ENCODE assay signal across 8 cellular contexts in the genomic region with DNA sequence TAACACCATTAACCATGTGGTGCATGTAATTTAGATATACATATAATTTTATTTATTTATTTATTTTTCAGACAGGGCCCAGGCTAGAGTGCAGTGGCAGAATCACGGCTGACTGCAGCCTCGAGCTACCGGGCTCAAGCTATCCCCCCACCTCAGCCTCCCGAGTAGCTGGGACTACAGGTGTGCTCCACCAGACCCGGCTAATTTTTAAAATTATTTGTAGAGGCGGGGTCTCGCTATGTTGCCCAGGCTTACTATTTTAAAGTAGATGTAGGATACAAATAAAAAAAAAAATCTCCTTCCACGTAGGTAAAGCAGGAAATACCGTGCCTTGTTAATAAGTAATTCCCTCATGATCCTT. TPM values are rescaled to one million over a fixed set of nuclear protein-coding genes. Genes with fewer than 3 reads are reported as not detected.
A peak's percentile ranks its signal among the peaks of the same experiment; 100 is the strongest.
DNase-seq lines count a peak whose midpoint lies in the region; ATAC-seq and TF ChIP-seq lines count a peak whose summit lies in the region.

No MANE protein-coding gene starts in this region.

- H3K27ac Mint-ChIP-seq in natural killer cell, result peak overlapping the region; percentile 99

- H3K27me3 Mint-ChIP-seq in natural killer cell (ENCODE audit: low read depth in 2 of 2), result peaks cover 0 to 5% of the 10 kb centered on the region in 2 donors

- peaks cover 11 to 15% of the 10 kb centered on the region in 2 donors for H3K4me1 Mint-ChIP-seq in natural killer cell

- no peaks in the 10 kb centered on the region for H3K9me3 Mint-ChIP-seq in natural killer cell

- H3K27ac ChIP-seq in A673 (ENCODE audit: low read depth, low read length, poor library complexity, severe bottlenecking) (peak overlapping the region; percentile 98), colonic mucosa (peak overlapping the region; percentile 97)

- intact Hi-C loops in A673 (cut with micrococcal nuclease; ENCODE audit: unreplicated experiment), result no loop called here
- intact Hi-C loops in colonic mucosa (cut with DNase I), result no loop called here
- intact Hi-C loops in natural killer cell (cut with micrococcal nuclease), result loop anchor here (1.0 to 5.0 kb wide), 2 partner anchors 141 to 265 kb away; a partner anchor contains a TSS

- H3K9me3 ChIP-seq in A673 (ENCODE audit: low read depth, low read length, poor library complexity, severe bottlenecking) (no peaks in the 10 kb centered on the region), colonic mucosa (no peaks in the 10 kb centered on the region)

- POLR2A ChIA-PET in A673 (lab: Charles Lee; ENCODE audit: low non-redundant PET), result no interaction called here

- no peaks in the 10 kb centered on the region for H3K27me3 ChIP-seq in A673 (replicated peaks; ENCODE audit: insufficient read depth, low read depth, low read length, poor library complexity)
- H3K27me3 ChIP-seq in colonic mucosa, result no peaks in the 10 kb centered on the region

- CTCF ChIA-PET in A673 (lab: Charles Lee), result interaction anchor here (0.7 to 1.0 kb wide), 2 partner anchors 9 to 517 kb away, joined by 3 to 4 read pairs; no protein-coding TSS in a partner anchor

- DNase-seq in A673 (ENCODE audit: low spot score), result no peak
- no peak for DNase-seq in LNCaP clone FGC (ENCODE audit: low read depth)
- no peak for DNase-seq in colonic mucosa
- no peak for DNase-seq in natural killer cell
- DNase-seq in NCI-H2107 treated with DMSO at 0.1 percent for 48 hours (lab: John Stamatoyannopoulos, UW; ENCODE audit: unreplicated experiment), result no peak
- no peak for DNase-seq in KBM-7
- DNase-seq in KG1 (lab: John Stamatoyannopoulos, UW), result no peak
- no peak for DNase-seq in NOMO-1 treated with DMSO at 0.1 percent for 48 hours (lab: John Stamatoyannopoulos, UW; ENCODE audit: unreplicated experiment)

- H3K4me3 Mint-ChIP-seq in natural killer cell, result peak overlapping the region; percentile 92

- TSS peak; percentile 44 for BruUV-seq in A673 (replicated peaks; lab: Mats Ljungman, UMichigan)

- H3K36me3 ChIP-seq in A673 (ENCODE audit: insufficient read depth, low read length, poor library complexity, severe bottlenecking) (no peaks in the 10 kb centered on the region), colonic mucosa (no peaks in the 10 kb centered on the region)

- peak overlapping the region in 1 of 2 donors; percentile 93 for H3K9ac ChIP-seq in colonic mucosa (ENCODE audit: low read depth in 2 of 2, low read length in 2 of 2)

- H3K4me1 ChIP-seq in A673 (ENCODE audit: insufficient read depth, low read length, poor library complexity, severe bottlenecking) (peaks cover 9% of the 10 kb centered on the region), colonic mucosa (no peaks in the 10 kb centered on the region)

- H3K36me3 Mint-ChIP-seq in natural killer cell, result no peaks in the 10 kb centered on the region

- peak overlapping the region; percentile 87 for H3K4me3 ChIP-seq in A673 (ENCODE audit: low read depth, low read length, poor library complexity, severe bottlenecking)
- H3K4me3 ChIP-seq in LNCaP clone FGC (ENCODE audit: low read depth, low read length), result peak overlapping the region; percentile 67
- peak overlapping the region; percentile 58 for H3K4me3 ChIP-seq in colonic mucosa

- TF ChIP-seq CTCF in A673 (conservative IDR thresholded peaks at IDR 0.05; ENCODE audit: low read depth, low read length) (no peak), LNCaP clone FGC (IDR thresholded peaks at IDR 0.05; ENCODE audit: control insufficient read depth, extremely low read depth, insufficient read depth) (no peak), colonic mucosa (IDR thresholded peaks at IDR 0.05) (no peak), natural killer cell (IDR thresholded peaks at IDR 0.05) (no peak)

- no peak for ATAC-seq in natural killer cell

- in situ Hi-C loops in KBM-7 (cut with MboI; ENCODE audit: low pct_unique_long_range_greater_than_20kb, low sequenced_read_pairs), result no loop called here

RNA-seq across cellular contexts. Expression of a gene that starts 0.4 kb away (rescaled TPM):
- total RNA-seq in A673 (2021) (22.7 and 24.3 TPM in 2 replicates), colonic mucosa (10 to 100 TPM; 28.4 to 39.0 TPM), natural killer cell (10 to 100 TPM; 16.3 to 17.9 (median 17.1) TPM)

RNA-seq across cellular contexts. Expression of a gene that starts 46.8 kb away (rescaled TPM):
- total RNA-seq in A673 (2021) (20.2 and 22.8 TPM in 2 replicates), colonic mucosa (10 to 100 TPM; 34.9 to 36.2 TPM), natural killer cell (1 to 10 TPM in 2 of 3 donors, under 1 TPM in 1; 0.18 to 5.7 (median 2.5) TPM)
